In the genomic region with DNA sequence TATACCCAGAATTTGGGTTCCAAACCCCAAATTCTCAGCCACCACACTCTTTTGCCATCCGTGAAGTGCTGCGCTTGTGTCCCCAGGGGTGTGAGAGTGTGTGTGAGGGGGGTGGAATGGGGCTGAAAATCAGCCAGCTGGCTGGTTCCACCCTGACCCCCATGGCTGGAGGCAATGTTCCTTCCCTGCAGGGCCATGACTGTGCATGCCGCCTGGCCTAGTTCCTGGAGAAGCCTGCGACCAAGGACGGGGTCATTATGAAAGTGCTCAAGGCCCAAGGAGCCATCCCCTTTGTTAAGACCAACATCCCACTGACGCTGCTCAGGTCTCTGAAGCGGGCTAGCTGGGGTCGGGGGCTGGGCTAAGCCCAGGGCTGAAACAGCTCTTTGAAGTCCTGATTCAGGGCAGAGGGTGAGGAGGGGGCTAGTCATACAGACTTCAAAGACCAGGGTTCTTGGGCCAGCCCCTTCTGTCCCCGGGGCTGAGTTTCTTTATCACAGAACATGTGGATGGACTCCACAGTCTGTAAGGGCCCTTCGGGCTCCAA, we compare ENCODE assay signal across 2 cellular contexts.
TF ChIP-seq lines count a peak whose summit lies in the region.

No MANE protein-coding gene starts in this region.

TF ChIP-seq in GM23338, 12 proteins besides CTCF, POLR2A, EP300 and RAD21 (continues in another document):
- no peak for TF ChIP-seq EZH2 (IDR thresholded peaks at IDR 0.05; ENCODE audit: low read depth, unreplicated experiment)
- TF ChIP-seq STAT1 (IDR thresholded peaks at IDR 0.05; ENCODE audit: unreplicated experiment) = no peak
- no peak for TF ChIP-seq ZNF331 (CRISPR knock-in tag; IDR thresholded peaks at IDR 0.05; ENCODE audit: low read depth)
- no peak for TF ChIP-seq POLR2AphosphoS5 (IDR thresholded peaks at IDR 0.05; ENCODE audit: low read depth)
- TF ChIP-seq, protein P1, sequence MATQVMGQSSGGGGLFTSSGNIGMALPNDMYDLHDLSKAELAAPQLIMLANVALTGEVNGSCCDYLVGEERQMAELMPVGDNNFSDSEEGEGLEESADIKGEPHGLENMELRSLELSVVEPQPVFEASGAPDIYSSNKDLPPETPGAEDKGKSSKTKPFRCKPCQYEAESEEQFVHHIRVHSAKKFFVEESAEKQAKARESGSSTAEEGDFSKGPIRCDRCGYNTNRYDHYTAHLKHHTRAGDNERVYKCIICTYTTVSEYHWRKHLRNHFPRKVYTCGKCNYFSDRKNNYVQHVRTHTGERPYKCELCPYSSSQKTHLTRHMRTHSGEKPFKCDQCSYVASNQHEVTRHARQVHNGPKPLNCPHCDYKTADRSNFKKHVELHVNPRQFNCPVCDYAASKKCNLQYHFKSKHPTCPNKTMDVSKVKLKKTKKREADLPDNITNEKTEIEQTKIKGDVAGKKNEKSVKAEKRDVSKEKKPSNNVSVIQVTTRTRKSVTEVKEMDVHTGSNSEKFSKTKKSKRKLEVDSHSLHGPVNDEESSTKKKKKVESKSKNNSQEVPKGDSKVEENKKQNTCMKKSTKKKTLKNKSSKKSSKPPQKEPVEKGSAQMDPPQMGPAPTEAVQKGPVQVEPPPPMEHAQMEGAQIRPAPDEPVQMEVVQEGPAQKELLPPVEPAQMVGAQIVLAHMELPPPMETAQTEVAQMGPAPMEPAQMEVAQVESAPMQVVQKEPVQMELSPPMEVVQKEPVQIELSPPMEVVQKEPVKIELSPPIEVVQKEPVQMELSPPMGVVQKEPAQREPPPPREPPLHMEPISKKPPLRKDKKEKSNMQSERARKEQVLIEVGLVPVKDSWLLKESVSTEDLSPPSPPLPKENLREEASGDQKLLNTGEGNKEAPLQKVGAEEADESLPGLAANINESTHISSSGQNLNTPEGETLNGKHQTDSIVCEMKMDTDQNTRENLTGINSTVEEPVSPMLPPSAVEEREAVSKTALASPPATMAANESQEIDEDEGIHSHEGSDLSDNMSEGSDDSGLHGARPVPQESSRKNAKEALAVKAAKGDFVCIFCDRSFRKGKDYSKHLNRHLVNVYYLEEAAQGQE (IDR thresholded peaks at IDR 0.05; ENCODE audit: unreplicated experiment) = no peak
- TF ChIP-seq, protein P2, sequence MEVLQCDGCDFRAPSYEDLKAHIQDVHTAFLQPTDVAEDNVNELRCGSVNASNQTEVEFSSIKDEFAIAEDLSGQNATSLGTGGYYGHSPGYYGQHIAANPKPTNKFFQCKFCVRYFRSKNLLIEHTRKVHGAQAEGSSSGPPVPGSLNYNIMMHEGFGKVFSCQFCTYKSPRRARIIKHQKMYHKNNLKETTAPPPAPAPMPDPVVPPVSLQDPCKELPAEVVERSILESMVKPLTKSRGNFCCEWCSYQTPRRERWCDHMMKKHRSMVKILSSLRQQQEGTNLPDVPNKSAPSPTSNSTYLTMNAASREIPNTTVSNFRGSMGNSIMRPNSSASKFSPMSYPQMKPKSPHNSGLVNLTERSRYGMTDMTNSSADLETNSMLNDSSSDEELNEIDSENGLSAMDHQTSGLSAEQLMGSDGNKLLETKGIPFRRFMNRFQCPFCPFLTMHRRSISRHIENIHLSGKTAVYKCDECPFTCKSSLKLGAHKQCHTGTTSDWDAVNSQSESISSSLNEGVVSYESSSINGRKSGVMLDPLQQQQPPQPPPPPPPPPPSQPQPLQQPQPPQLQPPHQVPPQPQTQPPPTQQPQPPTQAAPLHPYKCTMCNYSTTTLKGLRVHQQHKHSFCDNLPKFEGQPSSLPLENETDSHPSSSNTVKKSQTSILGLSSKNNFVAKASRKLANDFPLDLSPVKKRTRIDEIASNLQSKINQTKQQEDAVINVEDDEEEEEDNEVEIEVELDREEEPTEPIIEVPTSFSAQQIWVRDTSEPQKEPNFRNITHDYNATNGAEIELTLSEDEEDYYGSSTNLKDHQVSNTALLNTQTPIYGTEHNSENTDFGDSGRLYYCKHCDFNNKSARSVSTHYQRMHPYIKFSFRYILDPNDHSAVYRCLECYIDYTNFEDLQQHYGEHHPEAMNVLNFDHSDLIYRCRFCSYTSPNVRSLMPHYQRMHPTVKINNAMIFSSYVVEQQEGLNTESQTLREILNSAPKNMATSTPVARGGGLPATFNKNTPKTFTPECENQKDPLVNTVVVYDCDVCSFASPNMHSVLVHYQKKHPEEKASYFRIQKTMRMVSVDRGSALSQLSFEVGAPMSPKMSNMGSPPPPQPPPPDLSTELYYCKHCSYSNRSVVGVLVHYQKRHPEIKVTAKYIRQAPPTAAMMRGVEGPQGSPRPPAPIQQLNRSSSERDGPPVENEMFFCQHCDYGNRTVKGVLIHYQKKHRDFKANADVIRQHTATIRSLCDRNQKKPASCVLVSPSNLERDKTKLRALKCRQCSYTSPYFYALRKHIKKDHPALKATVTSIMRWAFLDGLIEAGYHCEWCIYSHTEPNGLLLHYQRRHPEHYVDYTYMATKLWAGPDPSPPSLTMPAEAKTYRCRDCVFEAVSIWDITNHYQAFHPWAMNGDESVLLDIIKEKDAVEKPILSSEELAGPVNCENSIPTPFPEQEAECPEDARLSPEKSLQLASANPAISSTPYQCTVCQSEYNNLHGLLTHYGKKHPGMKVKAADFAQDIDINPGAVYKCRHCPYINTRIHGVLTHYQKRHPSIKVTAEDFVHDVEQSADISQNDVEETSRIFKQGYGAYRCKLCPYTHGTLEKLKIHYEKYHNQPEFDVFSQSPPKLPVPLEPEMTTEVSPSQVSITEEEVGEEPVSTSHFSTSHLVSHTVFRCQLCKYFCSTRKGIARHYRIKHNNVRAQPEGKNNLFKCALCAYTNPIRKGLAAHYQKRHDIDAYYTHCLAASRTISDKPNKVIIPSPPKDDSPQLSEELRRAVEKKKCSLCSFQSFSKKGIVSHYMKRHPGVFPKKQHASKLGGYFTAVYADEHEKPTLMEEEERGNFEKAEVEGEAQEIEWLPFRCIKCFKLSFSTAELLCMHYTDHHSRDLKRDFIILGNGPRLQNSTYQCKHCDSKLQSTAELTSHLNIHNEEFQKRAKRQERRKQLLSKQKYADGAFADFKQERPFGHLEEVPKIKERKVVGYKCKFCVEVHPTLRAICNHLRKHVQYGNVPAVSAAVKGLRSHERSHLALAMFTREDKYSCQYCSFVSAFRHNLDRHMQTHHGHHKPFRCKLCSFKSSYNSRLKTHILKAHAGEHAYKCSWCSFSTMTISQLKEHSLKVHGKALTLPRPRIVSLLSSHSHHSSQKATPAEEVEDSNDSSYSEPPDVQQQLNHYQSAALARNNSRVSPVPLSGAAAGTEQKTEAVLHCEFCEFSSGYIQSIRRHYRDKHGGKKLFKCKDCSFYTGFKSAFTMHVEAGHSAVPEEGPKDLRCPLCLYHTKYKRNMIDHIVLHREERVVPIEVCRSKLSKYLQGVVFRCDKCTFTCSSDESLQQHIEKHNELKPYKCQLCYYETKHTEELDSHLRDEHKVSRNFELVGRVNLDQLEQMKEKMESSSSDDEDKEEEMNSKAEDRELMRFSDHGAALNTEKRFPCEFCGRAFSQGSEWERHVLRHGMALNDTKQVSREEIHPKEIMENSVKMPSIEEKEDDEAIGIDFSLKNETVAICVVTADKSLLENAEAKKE (CRISPR knock-in tag; IDR thresholded peaks at IDR 0.05) = no peak
- TF ChIP-seq ZNF114 (CRISPR knock-in tag; IDR thresholded peaks at IDR 0.05) = no peak
- TF ChIP-seq EZH2phosphoT487 (IDR thresholded peaks at IDR 0.05; ENCODE audit: unreplicated experiment) = no peak
- no peak for TF ChIP-seq JUNB (IDR thresholded peaks at IDR 0.05; ENCODE audit: unreplicated experiment)

TF ChIP-seq in WTC11, 78 proteins besides CTCF, POLR2A, EP300 and RAD21:
- TF ChIP-seq ESRRA (CRISPR knock-in tag; IDR thresholded peaks at IDR 0.05; ENCODE audit: borderline replicate concordance) = no peak
- no peak for TF ChIP-seq NFE2L1 (CRISPR knock-in tag; IDR thresholded peaks at IDR 0.05)
- TF ChIP-seq, protein P3, sequence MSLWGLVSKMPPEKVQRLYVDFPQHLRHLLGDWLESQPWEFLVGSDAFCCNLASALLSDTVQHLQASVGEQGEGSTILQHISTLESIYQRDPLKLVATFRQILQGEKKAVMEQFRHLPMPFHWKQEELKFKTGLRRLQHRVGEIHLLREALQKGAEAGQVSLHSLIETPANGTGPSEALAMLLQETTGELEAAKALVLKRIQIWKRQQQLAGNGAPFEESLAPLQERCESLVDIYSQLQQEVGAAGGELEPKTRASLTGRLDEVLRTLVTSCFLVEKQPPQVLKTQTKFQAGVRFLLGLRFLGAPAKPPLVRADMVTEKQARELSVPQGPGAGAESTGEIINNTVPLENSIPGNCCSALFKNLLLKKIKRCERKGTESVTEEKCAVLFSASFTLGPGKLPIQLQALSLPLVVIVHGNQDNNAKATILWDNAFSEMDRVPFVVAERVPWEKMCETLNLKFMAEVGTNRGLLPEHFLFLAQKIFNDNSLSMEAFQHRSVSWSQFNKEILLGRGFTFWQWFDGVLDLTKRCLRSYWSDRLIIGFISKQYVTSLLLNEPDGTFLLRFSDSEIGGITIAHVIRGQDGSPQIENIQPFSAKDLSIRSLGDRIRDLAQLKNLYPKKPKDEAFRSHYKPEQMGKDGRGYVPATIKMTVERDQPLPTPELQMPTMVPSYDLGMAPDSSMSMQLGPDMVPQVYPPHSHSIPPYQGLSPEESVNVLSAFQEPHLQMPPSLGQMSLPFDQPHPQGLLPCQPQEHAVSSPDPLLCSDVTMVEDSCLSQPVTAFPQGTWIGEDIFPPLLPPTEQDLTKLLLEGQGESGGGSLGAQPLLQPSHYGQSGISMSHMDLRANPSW (CRISPR knock-in tag; conservative IDR thresholded peaks at IDR 0.05; ENCODE audit: low read depth) = no peak
- TF ChIP-seq ZNF416 (CRISPR knock-in tag; IDR thresholded peaks at IDR 0.05) = no peak
- no peak for TF ChIP-seq TEAD4 (CRISPR knock-in tag; IDR thresholded peaks at IDR 0.05)
- no peak for TF ChIP-seq ZNF671 (CRISPR knock-in tag; IDR thresholded peaks at IDR 0.05)
- TF ChIP-seq, protein P4, sequence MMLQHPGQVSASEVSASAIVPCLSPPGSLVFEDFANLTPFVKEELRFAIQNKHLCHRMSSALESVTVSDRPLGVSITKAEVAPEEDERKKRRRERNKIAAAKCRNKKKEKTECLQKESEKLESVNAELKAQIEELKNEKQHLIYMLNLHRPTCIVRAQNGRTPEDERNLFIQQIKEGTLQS (CRISPR knock-in tag; conservative IDR thresholded peaks at IDR 0.05) = no peak
- TF ChIP-seq SMAD3 (CRISPR knock-in tag; IDR thresholded peaks at IDR 0.05; ENCODE audit: borderline replicate concordance) = no peak
- TF ChIP-seq GABPB1 (CRISPR knock-in tag; IDR thresholded peaks at IDR 0.05) = no peak
- TF ChIP-seq, protein P5, sequence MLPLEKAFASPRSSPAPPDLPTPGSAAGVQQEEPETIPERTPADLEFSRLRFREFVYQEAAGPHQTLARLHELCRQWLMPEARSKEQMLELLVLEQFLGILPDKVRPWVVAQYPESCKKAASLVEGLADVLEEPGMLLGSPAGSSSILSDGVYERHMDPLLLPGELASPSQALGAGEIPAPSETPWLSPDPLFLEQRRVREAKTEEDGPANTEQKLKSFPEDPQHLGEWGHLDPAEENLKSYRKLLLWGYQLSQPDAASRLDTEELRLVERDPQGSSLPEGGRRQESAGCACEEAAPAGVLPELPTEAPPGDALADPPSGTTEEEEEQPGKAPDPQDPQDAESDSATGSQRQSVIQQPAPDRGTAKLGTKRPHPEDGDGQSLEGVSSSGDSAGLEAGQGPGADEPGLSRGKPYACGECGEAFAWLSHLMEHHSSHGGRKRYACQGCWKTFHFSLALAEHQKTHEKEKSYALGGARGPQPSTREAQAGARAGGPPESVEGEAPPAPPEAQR (CRISPR knock-in tag; IDR thresholded peaks at IDR 0.05) = no peak
- TF ChIP-seq HMGA2 (CRISPR knock-in tag; IDR thresholded peaks at IDR 0.05) = no peak
- TF ChIP-seq MXD4 (CRISPR knock-in tag; IDR thresholded peaks at IDR 0.05; ENCODE audit: borderline replicate concordance) = no peak
- TF ChIP-seq ZNF263 (CRISPR knock-in tag; IDR thresholded peaks at IDR 0.05; ENCODE audit: low read depth) = no peak
- no peak for TF ChIP-seq PRRX2 (CRISPR knock-in tag; IDR thresholded peaks at IDR 0.05)
- TF ChIP-seq, protein P6, sequence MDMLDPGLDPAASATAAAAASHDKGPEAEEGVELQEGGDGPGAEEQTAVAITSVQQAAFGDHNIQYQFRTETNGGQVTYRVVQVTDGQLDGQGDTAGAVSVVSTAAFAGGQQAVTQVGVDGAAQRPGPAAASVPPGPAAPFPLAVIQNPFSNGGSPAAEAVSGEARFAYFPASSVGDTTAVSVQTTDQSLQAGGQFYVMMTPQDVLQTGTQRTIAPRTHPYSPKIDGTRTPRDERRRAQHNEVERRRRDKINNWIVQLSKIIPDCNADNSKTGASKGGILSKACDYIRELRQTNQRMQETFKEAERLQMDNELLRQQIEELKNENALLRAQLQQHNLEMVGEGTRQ (CRISPR knock-in tag; IDR thresholded peaks at IDR 0.05) = no peak
- no peak for TF ChIP-seq JAZF1 (CRISPR knock-in tag; IDR thresholded peaks at IDR 0.05)
- TF ChIP-seq, protein P7, sequence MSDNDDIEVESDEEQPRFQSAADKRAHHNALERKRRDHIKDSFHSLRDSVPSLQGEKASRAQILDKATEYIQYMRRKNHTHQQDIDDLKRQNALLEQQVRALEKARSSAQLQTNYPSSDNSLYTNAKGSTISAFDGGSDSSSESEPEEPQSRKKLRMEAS (CRISPR knock-in tag; IDR thresholded peaks at IDR 0.05) = no peak
- TF ChIP-seq, protein P8, sequence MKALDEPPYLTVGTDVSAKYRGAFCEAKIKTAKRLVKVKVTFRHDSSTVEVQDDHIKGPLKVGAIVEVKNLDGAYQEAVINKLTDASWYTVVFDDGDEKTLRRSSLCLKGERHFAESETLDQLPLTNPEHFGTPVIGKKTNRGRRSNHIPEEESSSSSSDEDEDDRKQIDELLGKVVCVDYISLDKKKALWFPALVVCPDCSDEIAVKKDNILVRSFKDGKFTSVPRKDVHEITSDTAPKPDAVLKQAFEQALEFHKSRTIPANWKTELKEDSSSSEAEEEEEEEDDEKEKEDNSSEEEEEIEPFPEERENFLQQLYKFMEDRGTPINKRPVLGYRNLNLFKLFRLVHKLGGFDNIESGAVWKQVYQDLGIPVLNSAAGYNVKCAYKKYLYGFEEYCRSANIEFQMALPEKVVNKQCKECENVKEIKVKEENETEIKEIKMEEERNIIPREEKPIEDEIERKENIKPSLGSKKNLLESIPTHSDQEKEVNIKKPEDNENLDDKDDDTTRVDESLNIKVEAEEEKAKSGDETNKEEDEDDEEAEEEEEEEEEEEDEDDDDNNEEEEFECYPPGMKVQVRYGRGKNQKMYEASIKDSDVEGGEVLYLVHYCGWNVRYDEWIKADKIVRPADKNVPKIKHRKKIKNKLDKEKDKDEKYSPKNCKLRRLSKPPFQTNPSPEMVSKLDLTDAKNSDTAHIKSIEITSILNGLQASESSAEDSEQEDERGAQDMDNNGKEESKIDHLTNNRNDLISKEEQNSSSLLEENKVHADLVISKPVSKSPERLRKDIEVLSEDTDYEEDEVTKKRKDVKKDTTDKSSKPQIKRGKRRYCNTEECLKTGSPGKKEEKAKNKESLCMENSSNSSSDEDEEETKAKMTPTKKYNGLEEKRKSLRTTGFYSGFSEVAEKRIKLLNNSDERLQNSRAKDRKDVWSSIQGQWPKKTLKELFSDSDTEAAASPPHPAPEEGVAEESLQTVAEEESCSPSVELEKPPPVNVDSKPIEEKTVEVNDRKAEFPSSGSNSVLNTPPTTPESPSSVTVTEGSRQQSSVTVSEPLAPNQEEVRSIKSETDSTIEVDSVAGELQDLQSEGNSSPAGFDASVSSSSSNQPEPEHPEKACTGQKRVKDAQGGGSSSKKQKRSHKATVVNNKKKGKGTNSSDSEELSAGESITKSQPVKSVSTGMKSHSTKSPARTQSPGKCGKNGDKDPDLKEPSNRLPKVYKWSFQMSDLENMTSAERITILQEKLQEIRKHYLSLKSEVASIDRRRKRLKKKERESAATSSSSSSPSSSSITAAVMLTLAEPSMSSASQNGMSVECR (CRISPR knock-in tag; IDR thresholded peaks at IDR 0.05; ENCODE audit: borderline replicate concordance) = no peak
